In the genomic region with DNA sequence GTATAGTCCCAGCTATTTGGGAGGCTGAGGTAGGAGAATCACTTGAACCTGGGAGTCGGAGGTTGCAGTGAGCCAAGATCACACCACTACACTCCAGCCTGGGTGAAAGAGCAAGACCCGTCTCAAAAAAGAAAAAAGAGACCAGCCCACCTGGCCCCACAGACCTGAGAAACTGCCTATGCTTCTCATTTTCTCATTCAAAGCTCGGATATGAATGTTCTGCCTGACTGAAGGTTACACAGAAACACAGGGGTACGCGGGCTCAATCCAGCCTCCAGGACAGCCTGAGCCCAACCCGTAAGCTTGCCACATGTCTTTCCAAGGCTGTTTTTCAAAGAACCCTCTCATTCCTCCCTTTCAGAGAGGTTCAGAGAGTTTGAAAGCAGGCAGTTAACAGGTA, we compare ENCODE assay signal across 28 cellular contexts. TPM values are rescaled to one million over a fixed set of nuclear protein-coding genes. Genes with fewer than 3 reads are reported as not detected.
"Had no signal": no experiment of that assay in that cellular context is flagged by ENCODE, and none has a peak within 500 bp of the region (broad histone marks: within the 10 kb centered on the region; RNA-seq: fewer than 3 reads in every experiment).

No MANE protein-coding gene starts in this region.

- DNase-seq: activated B cell treated with CpG ODN at 0.5 μM for 24 hours; activated CD4-positive, alpha-beta T cell treated with anti-CD3 and anti-CD28 coated beads for 1 hour; activated CD4-positive, alpha-beta T cell treated with anti-CD3 and anti-CD28 coated beads, Interleukin-2, amount 10 ng/mL, durations not matched to agents 24 days and 14 days; activated CD4-positive, alpha-beta T cell treated with anti-CD3 and anti-CD28 coated beads, Interleukin-2, amount 50 U/mL, for 48 hours; activated CD8-positive, alpha-beta memory T cell treated with anti-CD3 and anti-CD28 coated beads, Interleukin-2, amount 10 ng/mL, durations not matched to agents 7 days and 5 days; activated naive CD4-positive, alpha-beta T cell treated with Interleukin-2 at 50 U/mL for 16 hours; activated naive CD8-positive, alpha-beta T cell treated with anti-CD3 and anti-CD28 coated beads, Interleukin-2, amount 50 U/mL, for 24 hours; activated T-cell treated with anti-CD3 and anti-CD28 coated beads, Interleukin-2, amount 50 U/mL, for 4 hours; amniotic stem cell; body of pancreas; KG1; NCI-H1048; NCI-H1694 treated with DMSO at 0.1 percent for 48 hours; NCI-H2081 treated with DMSO at 0.1 percent for 48 hours; NCI-H446; NCI-H524; NCI-H748 treated with DMSO at 0.1 percent for 48 hours; PC-9; SIG-M5; T-cell; T-helper 2 cell; T1000 had no signal

- ATAC-seq: activated CD8-positive, alpha-beta memory T cell treated with anti-CD3 and anti-CD28 coated beads, Interleukin-2, amount 10 ng/mL, durations not matched to agents 7 days and 5 days; activated naive CD4-positive, alpha-beta T cell treated with anti-CD3 and anti-CD28 coated beads, Interleukin-2, amount 50 U/mL, for 72 hours; activated naive CD8-positive, alpha-beta T cell treated with anti-CD3 and anti-CD28 coated beads, Interleukin-2, amount 50 U/mL, for 24 hours; activated T-cell treated with anti-CD3 and anti-CD28 coated beads, Interleukin-2, amount 50 U/mL, for 4 hours; body of pancreas; T-cell had no signal

- H3K27ac ChIP-seq: ascending aorta, body of pancreas, PC-9 had no signal

RNA-seq across cellular contexts. Expression of a gene that starts 9.7 kb away (rescaled TPM):
- total RNA-seq: activated B cell treated with CpG ODN at 0.5 μM for 24 hours; activated CD4-positive, alpha-beta T cell treated with anti-CD3 and anti-CD28 coated beads, Interleukin-2, amount 10 ng/mL, durations not matched to agents 24 days and 14 days; activated CD8-positive, alpha-beta memory T cell treated with anti-CD3 and anti-CD28 coated beads, Interleukin-2, amount 10 ng/mL, durations not matched to agents 7 days and 5 days; activated naive CD4-positive, alpha-beta T cell treated with anti-CD3 and anti-CD28 coated beads, Interleukin-2, amount 50 U/mL, for 72 hours; activated T-cell treated with anti-CD3 and anti-CD28 coated beads, Interleukin-2, amount 50 U/mL, for 4 hours; ascending aorta; bronchial epithelial cell; PC-9; T-cell had no signal

RNA-seq across cellular contexts. Expression of a gene that starts 19.8 kb away (rescaled TPM):
- total RNA-seq: body of pancreas, PC-9, RPMI7951 had no signal

RNA-seq across cellular contexts. Expression of a gene that starts 28.1 kb away (rescaled TPM):
- total RNA-seq: activated B cell treated with CpG ODN at 0.5 μM for 24 hours; activated CD4-positive, alpha-beta T cell treated with anti-CD3 and anti-CD28 coated beads, Interleukin-2, amount 10 ng/mL, durations not matched to agents 24 days and 14 days; activated CD8-positive, alpha-beta memory T cell treated with anti-CD3 and anti-CD28 coated beads, Interleukin-2, amount 10 ng/mL, durations not matched to agents 7 days and 5 days; activated naive CD4-positive, alpha-beta T cell treated with anti-CD3 and anti-CD28 coated beads, Interleukin-2, amount 50 U/mL, for 72 hours; ascending aorta; body of pancreas; bronchial epithelial cell; LHCN-M2; M059J; PC-9; RPMI7951 had no signal
